8 cellular contexts compared by ENCODE assay signal in genomic region chr3:133578548-133579191, GRCh38. TPM values are rescaled to one million over a fixed set of nuclear protein-coding genes. Genes with fewer than 3 reads are reported as not detected.
DNase-seq lines count a peak whose midpoint lies in the region; ATAC-seq and TF ChIP-seq lines count a peak whose summit lies in the region.

No MANE protein-coding gene starts in this region.

- in situ Hi-C loops in SK-MEL-5 (cut with HindIII; ENCODE audit: low pct_unique_long_range_greater_than_20kb, low sequenced_read_pairs) = no loop called here

- H3K4me1 Mint-ChIP-seq in activated T-cell treated with anti-CD3 and anti-CD28 coated beads, Interleukin-2, amount 50 U/mL, for 4 hours (ENCODE audit: low read depth) = peaks cover 65% of the 10 kb centered on the region

- no peak overlapping the region for H3K27ac ChIP-seq in suprapubic skin

- no peak for DNase-seq in activated T-cell treated with anti-CD3 and anti-CD28 coated beads, Interleukin-2, amount 50 U/mL, for 4 hours
- DNase-seq in activated T-cell treated with anti-CD3 and anti-CD28 coated beads, Interleukin-2, amount 50 U/mL, for 48 hours = no peak
- DNase-seq in SK-MEL-5 (ENCODE audit: low read depth, low spot score) = peak; percentile 70
- DNase-seq in fibroblast of peridontal ligament (ENCODE audit: extremely low read depth) = peak; percentile 62
- DNase-seq in suprapubic skin (ENCODE audit: low spot score in 2 of 2) = no peak
- no peak for DNase-seq in NCI-H345 treated with DMSO at 0.1 percent for 48 hours (lab: John Stamatoyannopoulos, UW; ENCODE audit: unreplicated experiment)

- peaks cover 54% of the 10 kb centered on the region for H3K4me1 ChIP-seq in suprapubic skin

- H3K27me3 Mint-ChIP-seq in activated T-cell treated with anti-CD3 and anti-CD28 coated beads, Interleukin-2, amount 50 U/mL, for 4 hours (ENCODE audit: low read depth) = no peaks in the 10 kb centered on the region

- no peak for ATAC-seq in activated T-cell treated with anti-CD3 and anti-CD28 coated beads, Interleukin-2, amount 50 U/mL, for 4 hours
- ATAC-seq in GM21825 (IDR thresholded peaks at IDR 0.05; ENCODE audit: unreplicated experiment) = no peak
- ATAC-seq in GM21526 (IDR thresholded peaks at IDR 0.05; ENCODE audit: low FRiP score, unreplicated experiment) = no peak

- peak overlapping the region; percentile 97 for H3K4me3 Mint-ChIP-seq in activated T-cell treated with anti-CD3 and anti-CD28 coated beads, Interleukin-2, amount 50 U/mL, for 4 hours

- H3K36me3 ChIP-seq in suprapubic skin = peaks cover 66% of the 10 kb centered on the region

- peak; percentile 26 to 38 for TF ChIP-seq CTCF in suprapubic skin (IDR thresholded peaks at IDR 0.05)

- H3K36me3 Mint-ChIP-seq in activated T-cell treated with anti-CD3 and anti-CD28 coated beads, Interleukin-2, amount 50 U/mL, for 4 hours (ENCODE audit: insufficient read depth) = peaks cover 54% of the 10 kb centered on the region

- TF ChIP-seq EP300 in suprapubic skin (IDR thresholded peaks at IDR 0.05) = no peak

- H3K9me3 ChIP-seq in suprapubic skin = no peaks in the 10 kb centered on the region

- H3K4me3 ChIP-seq in suprapubic skin = no peak overlapping the region

- no peaks in the 10 kb centered on the region for H3K9me3 Mint-ChIP-seq in activated T-cell treated with anti-CD3 and anti-CD28 coated beads, Interleukin-2, amount 50 U/mL, for 4 hours

- 0% methylated on average over 1 of the region's 1 CpG for WGBS in suprapubic skin

- TF ChIP-seq POLR2A in suprapubic skin (IDR thresholded peaks at IDR 0.05) = no peak

- H3K27me3 ChIP-seq in suprapubic skin = no peaks in the 10 kb centered on the region

RNA-seq across cellular contexts. Expression of gene CDV3, which starts 5.2 kb away (rescaled TPM):
- total RNA-seq in activated T-cell treated with anti-CD3 and anti-CD28 coated beads, Interleukin-2, amount 50 U/mL, for 4 hours = 100 to 1,000 TPM; 361 to 373 (median 372) TPM
- total RNA-seq in SK-MEL-5 (2014; rRNA removed; shearing (Covaris generic)) = 131 and 133 TPM in 2 replicates
- polyA plus RNA-seq in SK-MEL-5 (2015; cell fraction: cytosol; rRNA removed) = 109 and 125 TPM in 2 replicates
- polyA plus RNA-seq in SK-MEL-5 (2015; cell fraction: nucleus; rRNA removed) = 47.9 and 56.8 TPM in 2 replicates
- total RNA-seq in suprapubic skin = 100 to 1,000 TPM in 2 of 4 donors, 10 to 100 TPM in 2; 75.9 to 122 (median 98.7) TPM

Comparison
In these comparisons a context has a peak if more than half of its experiments do, and no peak if none do; other contexts are left out.
1. DNase-seq: peak in SK-MEL-5 (single experiment) and fibroblast of peridontal ligament (single experiment); none in activated T-cell treated with anti-CD3 and anti-CD28 coated beads, Interleukin-2, amount 50 U/mL, for 4 hours (single experiment), activated T-cell treated with anti-CD3 and anti-CD28 coated beads, Interleukin-2, amount 50 U/mL, for 48 hours (0 of 2), suprapubic skin (0 of 2) and NCI-H345 treated with DMSO at 0.1 percent for 48 hours (single experiment).